In the genomic region with DNA sequence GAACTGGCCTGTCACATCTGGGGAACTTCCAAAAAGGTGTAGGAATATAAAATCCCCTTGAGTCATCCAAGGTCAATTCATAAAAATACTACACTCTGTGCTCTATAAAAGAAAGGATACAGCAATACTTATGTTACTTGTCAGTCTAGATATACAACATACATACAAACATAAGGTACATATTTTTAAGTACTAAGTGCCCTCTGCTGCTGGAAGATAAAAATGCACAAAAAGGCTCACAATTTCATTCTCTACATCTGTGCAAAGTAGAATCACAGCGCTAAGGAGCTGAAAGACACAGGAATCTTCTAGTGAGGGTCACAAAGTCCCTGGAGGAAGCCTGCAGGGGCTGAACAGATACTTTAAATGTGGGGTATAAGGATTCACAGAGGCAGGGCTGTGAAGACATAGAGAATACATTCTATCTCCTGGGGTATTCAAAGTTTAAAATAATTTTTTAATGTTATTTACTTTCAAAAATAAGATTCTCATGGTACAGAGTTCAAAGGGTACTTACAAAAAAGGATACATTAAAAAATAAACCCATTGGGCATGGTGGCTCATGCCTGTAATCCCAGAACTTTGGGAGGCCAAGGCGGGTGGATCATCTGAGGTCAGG, we compare ENCODE assay signal across 8 cellular contexts. TPM values are rescaled to one million over a fixed set of nuclear protein-coding genes. Genes with fewer than 3 reads are reported as not detected.
A peak's percentile ranks its signal among the peaks of the same experiment; 100 is the strongest.
DNase-seq lines count a peak whose midpoint lies in the region; ATAC-seq and TF ChIP-seq lines count a peak whose summit lies in the region.

No MANE protein-coding gene starts in this region.

- H3K4me3 ChIP-seq in gastroesophageal sphincter = no peak overlapping the region

- POLR2A ChIA-PET in activated CD4-positive, alpha-beta T cell treated with anti-CD3 and anti-CD28 coated beads, Interleukin-2, amount 10 ng/mL, durations not matched to agents 7 days and 5 days (lab: Charles Lee) = no interaction called here

- H3K27ac ChIP-seq in gastroesophageal sphincter = no peak overlapping the region

- 29% methylated on average over 2 of the region's 2 CpGs; no CpG with 5 or more reads in 1 of the 2 donors for WGBS in gastroesophageal sphincter (ENCODE audit: low coverage in 1 of 2), 2 donors

- H3K36me3 Mint-ChIP-seq in activated CD4-positive, alpha-beta T cell treated with anti-CD3 and anti-CD28 coated beads, Interleukin-2, amount 10 ng/mL, durations not matched to agents 7 days and 5 days (ENCODE audit: low read depth) = no peaks in the 10 kb centered on the region
- no peaks in the 10 kb centered on the region for H3K36me3 Mint-ChIP-seq in progenitor cell of endocrine pancreas (ENCODE audit: insufficient read depth)

- peak; percentile 24 for DNase-seq in activated T-cell treated with anti-CD3 and anti-CD28 coated beads for 4 hours
- DNase-seq in activated T-cell treated with anti-CD3 and anti-CD28 coated beads, Interleukin-2, amount 50 U/mL, for 1 hour = no peak
- peak; percentile 74 for DNase-seq in NCI-H2227 (lab: John Stamatoyannopoulos, UW; ENCODE audit: unreplicated experiment)
- peak; percentile 61 for DNase-seq in activated CD4-positive, alpha-beta T cell treated with anti-CD3 and anti-CD28 coated beads, Interleukin-2, amount 10 ng/mL, durations not matched to agents 7 days and 5 days
- no peak for DNase-seq in progenitor cell of endocrine pancreas (ENCODE audit: low spot score, unreplicated experiment)
- no peak for DNase-seq in posterior cingulate gyrus

- H3K27me3 Mint-ChIP-seq in activated CD4-positive, alpha-beta T cell treated with anti-CD3 and anti-CD28 coated beads, Interleukin-2, amount 10 ng/mL, durations not matched to agents 7 days and 5 days = no peaks in the 10 kb centered on the region
- no peaks in the 10 kb centered on the region for H3K27me3 Mint-ChIP-seq in progenitor cell of endocrine pancreas

- peaks cover 0 to 3% (median 0%) of the 10 kb centered on the region in 3 donors for H3K9me3 ChIP-seq in gastroesophageal sphincter

- H3K27ac Mint-ChIP-seq in activated CD4-positive, alpha-beta T cell treated with anti-CD3 and anti-CD28 coated beads, Interleukin-2, amount 10 ng/mL, durations not matched to agents 7 days and 5 days = no peak overlapping the region
- H3K27ac Mint-ChIP-seq in progenitor cell of endocrine pancreas = no peak overlapping the region

- H3K4me1 Mint-ChIP-seq in activated CD4-positive, alpha-beta T cell treated with anti-CD3 and anti-CD28 coated beads, Interleukin-2, amount 10 ng/mL, durations not matched to agents 7 days and 5 days = peaks cover 26% of the 10 kb centered on the region
- peaks cover 4% of the 10 kb centered on the region for H3K4me1 Mint-ChIP-seq in progenitor cell of endocrine pancreas (ENCODE audit: low read depth)

- CTCF ChIA-PET in activated CD4-positive, alpha-beta T cell treated with anti-CD3 and anti-CD28 coated beads, Interleukin-2, amount 10 ng/mL, durations not matched to agents 7 days and 5 days (lab: Charles Lee) = interaction anchor here (0.9 to 1.9 kb wide), 3 partner anchors 32 to 68 kb away, joined by 3 to 8 read pairs (median 3); no protein-coding TSS in a partner anchor

- no peaks in the 10 kb centered on the region for H3K4me1 ChIP-seq in gastroesophageal sphincter

- H3K4me3 Mint-ChIP-seq in activated CD4-positive, alpha-beta T cell treated with anti-CD3 and anti-CD28 coated beads, Interleukin-2, amount 10 ng/mL, durations not matched to agents 7 days and 5 days = no peak overlapping the region
- no peak overlapping the region for H3K4me3 Mint-ChIP-seq in progenitor cell of endocrine pancreas (ENCODE audit: low read depth)

- TF ChIP-seq EP300 in gastroesophageal sphincter (IDR thresholded peaks at IDR 0.05) = no peak

- no peaks in the 10 kb centered on the region for H3K27me3 ChIP-seq in gastroesophageal sphincter

- H3K36me3 ChIP-seq in gastroesophageal sphincter = no peaks in the 10 kb centered on the region

- no peak for TF ChIP-seq POLR2A in gastroesophageal sphincter (IDR thresholded peaks at IDR 0.05)

- intact Hi-C loops in posterior cingulate gyrus (cut with DNase I) = loop anchor here (1.0 to 2.0 kb wide), 2 partner anchors 70 to 97 kb away; no protein-coding TSS in a partner anchor

- H3K9me3 Mint-ChIP-seq in activated CD4-positive, alpha-beta T cell treated with anti-CD3 and anti-CD28 coated beads, Interleukin-2, amount 10 ng/mL, durations not matched to agents 7 days and 5 days = no peaks in the 10 kb centered on the region
- peaks cover 6% of the 10 kb centered on the region for H3K9me3 Mint-ChIP-seq in progenitor cell of endocrine pancreas (ENCODE audit: low read depth)

- peak; percentile 61 for ATAC-seq in HG02884 (IDR thresholded peaks at IDR 0.05; ENCODE audit: unreplicated experiment)
- peak; percentile 63 for ATAC-seq in gastroesophageal sphincter

- peak; percentile 15 to 59 (median 58) for TF ChIP-seq CTCF in gastroesophageal sphincter (IDR thresholded peaks at IDR 0.05)
- TF ChIP-seq CTCF in progenitor cell of endocrine pancreas (IDR thresholded peaks at IDR 0.05; ENCODE audit: unreplicated experiment) = peak; percentile 65

RNA-seq across cellular contexts. Expression of a gene that starts 10.2 kb away (rescaled TPM):
- total RNA-seq in activated CD4-positive, alpha-beta T cell treated with anti-CD3 and anti-CD28 coated beads, Interleukin-2, amount 10 ng/mL, durations not matched to agents 7 days and 5 days = 10 to 100 TPM; 20.4 to 23.1 TPM
- total RNA-seq in gastroesophageal sphincter = 10 to 100 TPM; 27.6 to 41.7 (median 36.7) TPM
- total RNA-seq in progenitor cell of endocrine pancreas = 29.7 TPM in 2 replicates

RNA-seq across cellular contexts. Expression of a gene that starts 35.5 kb away (rescaled TPM):
- total RNA-seq in activated CD4-positive, alpha-beta T cell treated with anti-CD3 and anti-CD28 coated beads, Interleukin-2, amount 10 ng/mL, durations not matched to agents 7 days and 5 days = 1 to 10 TPM; 4.7 to 4.8 TPM
- total RNA-seq in gastroesophageal sphincter (100 to 1,000 TPM in 2 of 4 donors, 10 to 100 TPM in 2; 38.1 to 132 (median 91.6) TPM), progenitor cell of endocrine pancreas (63.3 and 73.2 TPM in 2 replicates)

Comparison
In these comparisons a context has a peak if more than half of its experiments do, and no peak if none do; other contexts are left out.
1. DNase-seq: peak in activated T-cell treated with anti-CD3 and anti-CD28 coated beads for 4 hours (single experiment), NCI-H2227 (single experiment) and activated CD4-positive, alpha-beta T cell treated with anti-CD3 and anti-CD28 coated beads, Interleukin-2, amount 10 ng/mL, durations not matched to agents 7 days and 5 days (single experiment); none in activated T-cell treated with anti-CD3 and anti-CD28 coated beads, Interleukin-2, amount 50 U/mL, for 1 hour (single experiment), progenitor cell of endocrine pancreas (single experiment) and posterior cingulate gyrus (0 of 10).
2. RNA of a gene that starts 35.5 kb away (total RNA-seq): 38.1 to 132 TPM in gastroesophageal sphincter and 63.3 to 73.2 TPM in progenitor cell of endocrine pancreas; 4.7 to 4.8 TPM in activated CD4-positive, alpha-beta T cell treated with anti-CD3 and anti-CD28 coated beads, Interleukin-2, amount 10 ng/mL, durations not matched to agents 7 days and 5 days; every median in the first group is over 4 times any median in the second.